In the genomic region with DNA sequence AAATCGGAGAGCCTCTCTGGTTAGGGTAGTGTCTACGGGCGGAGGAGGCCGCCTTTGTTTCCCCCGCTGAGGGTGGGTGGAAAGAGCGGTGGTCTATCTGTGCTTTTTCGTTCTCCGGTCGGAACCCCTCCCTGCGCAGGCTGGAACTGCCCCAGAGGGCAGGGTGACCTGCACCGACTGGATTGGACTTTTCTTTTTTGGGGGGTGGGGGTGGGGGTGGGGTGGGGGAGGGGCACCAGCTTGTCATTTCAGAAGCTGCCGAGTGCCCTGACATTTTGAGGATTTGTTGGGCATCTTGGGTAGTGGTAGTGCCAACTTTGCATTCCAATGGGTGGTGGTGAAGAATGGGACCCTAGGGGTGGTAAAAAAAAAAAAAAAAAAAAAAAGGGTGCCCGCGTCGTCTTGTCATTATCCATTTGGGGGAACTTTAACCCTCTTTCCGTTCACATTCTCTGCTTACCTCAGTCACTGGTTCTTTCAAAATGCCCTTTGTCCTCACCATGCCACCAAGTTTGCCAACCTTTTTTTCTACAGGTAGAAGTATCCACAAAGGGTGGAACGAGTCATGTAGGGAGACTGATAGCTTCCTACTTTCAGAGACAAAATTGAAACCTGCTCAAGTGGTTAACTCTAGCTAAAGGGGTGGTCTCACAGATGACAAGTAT, we compare ENCODE assay signal across 1 cellular context.
TF ChIP-seq lines count a peak whose summit lies in the region.

No MANE protein-coding gene starts in this region.

TF ChIP-seq in GM12878, 131 proteins besides CTCF, POLR2A, EP300 and RAD21:
- TF ChIP-seq MXI1 (IDR thresholded peaks at IDR 0.05; ENCODE audit: low read depth, low read length) (0 out of 2 replicates have a peak, but pooled peaks have one; percentile 47), MLLT1 (IDR thresholded peaks at IDR 0.05) (peak; percentile 60; the same call in 1 of the 2 replicates), BACH1 (IDR thresholded peaks at IDR 0.05; ENCODE audit: borderline replicate concordance) (no peak), RAD51 (IDR thresholded peaks at IDR 0.05) (no peak), FOXM1 (IDR thresholded peaks at IDR 0.05; ENCODE audit: low read depth, low read length) (no peak), NFYA (IDR thresholded peaks at IDR 0.05; ENCODE audit: borderline replicate concordance, low read depth, low read length) (no peak), ELK1 (IDR thresholded peaks at IDR 0.05; ENCODE audit: low read depth, low read length) (no peak), BCL11A (IDR thresholded peaks at IDR 0.05; ENCODE audit: low read depth, low read length) (no peak), CHD2 (IDR thresholded peaks at IDR 0.05; ENCODE audit: borderline replicate concordance, low read depth, low read length) (0 out of 2 replicates have a peak, but pooled peaks have one; percentile 8), HDGF (IDR thresholded peaks at IDR 0.05) (no peak), NFXL1 (IDR thresholded peaks at IDR 0.05; ENCODE audit: borderline replicate concordance) (no peak), POU2F2 (IDR thresholded peaks at IDR 0.05; ENCODE audit: borderline replicate concordance, low read depth, low read length) (no peak), DPF2 (IDR thresholded peaks at IDR 0.05) (no peak), ETV6 (conservative IDR thresholded peaks at IDR 0.05 in 1 of 2, IDR thresholded peaks at IDR 0.05 in 1 of 2; ENCODE audit: borderline replicate concordance in 1 of 2, low read depth in 1 of 2) (no peak), HDAC2 (IDR thresholded peaks at IDR 0.05) (no peak), FOXK2 (IDR thresholded peaks at IDR 0.05) (no peak), MYB (IDR thresholded peaks at IDR 0.05; ENCODE audit: borderline replicate concordance, low read depth, low read length) (no peak), HCFC1 (IDR thresholded peaks at IDR 0.05; ENCODE audit: low read length) (no peak), ZNF274 (IDR thresholded peaks at IDR 0.05; ENCODE audit: insufficient read depth, insufficient read length) (no peak), NR2C2 (IDR thresholded peaks at IDR 0.05; ENCODE audit: borderline replicate concordance, control insufficient read depth, insufficient read length, low read depth) (no peak), PAX8 (IDR thresholded peaks at IDR 0.05) (no peak), MTA3 (IDR thresholded peaks at IDR 0.05; ENCODE audit: borderline replicate concordance, low read length) (no peak), RUNX3 (IDR thresholded peaks at IDR 0.05; ENCODE audit: low read length) (peak; percentile 53), YY1 (IDR thresholded peaks at IDR 0.05; ENCODE audit: low read depth, low read length) (0 out of 2 replicates have a peak, but pooled peaks have one; percentile 25), PKNOX1 (IDR thresholded peaks at IDR 0.05) (peak; percentile 79), CBX5 (IDR thresholded peaks at IDR 0.05; ENCODE audit: low read depth) (no peak), NBN (IDR thresholded peaks at IDR 0.05) (peak; percentile 24; the same call in 1 of the 2 replicates), POLR2AphosphoS5 (IDR thresholded peaks at IDR 0.05; ENCODE audit: low read length) (peak; percentile 40; the same call in 1 of the 2 replicates), PML (IDR thresholded peaks at IDR 0.05; ENCODE audit: low read length) (no peak), WRNIP1 (IDR thresholded peaks at IDR 0.05; ENCODE audit: borderline replicate concordance, low read depth, low read length) (0 out of 2 replicates have a peak, but pooled peaks have one; percentile 44), TCF12 (IDR thresholded peaks at IDR 0.05; ENCODE audit: low read depth, low read length) (0 out of 2 replicates have a peak, but pooled peaks have one; percentile 4), ZNF384 (IDR thresholded peaks at IDR 0.05; ENCODE audit: borderline replicate concordance, low read depth, low read length) (peak; percentile 36; the same call in 1 of the 2 replicates)
- TF ChIP-seq, protein P1, sequence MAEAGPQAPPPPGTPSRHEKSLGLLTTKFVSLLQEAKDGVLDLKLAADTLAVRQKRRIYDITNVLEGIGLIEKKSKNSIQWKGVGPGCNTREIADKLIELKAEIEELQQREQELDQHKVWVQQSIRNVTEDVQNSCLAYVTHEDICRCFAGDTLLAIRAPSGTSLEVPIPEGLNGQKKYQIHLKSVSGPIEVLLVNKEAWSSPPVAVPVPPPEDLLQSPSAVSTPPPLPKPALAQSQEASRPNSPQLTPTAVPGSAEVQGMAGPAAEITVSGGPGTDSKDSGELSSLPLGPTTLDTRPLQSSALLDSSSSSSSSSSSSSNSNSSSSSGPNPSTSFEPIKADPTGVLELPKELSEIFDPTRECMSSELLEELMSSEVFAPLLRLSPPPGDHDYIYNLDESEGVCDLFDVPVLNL (IDR thresholded peaks at IDR 0.05; ENCODE audit: low read depth, low read length) = no peak
- TF ChIP-seq, protein P2, sequence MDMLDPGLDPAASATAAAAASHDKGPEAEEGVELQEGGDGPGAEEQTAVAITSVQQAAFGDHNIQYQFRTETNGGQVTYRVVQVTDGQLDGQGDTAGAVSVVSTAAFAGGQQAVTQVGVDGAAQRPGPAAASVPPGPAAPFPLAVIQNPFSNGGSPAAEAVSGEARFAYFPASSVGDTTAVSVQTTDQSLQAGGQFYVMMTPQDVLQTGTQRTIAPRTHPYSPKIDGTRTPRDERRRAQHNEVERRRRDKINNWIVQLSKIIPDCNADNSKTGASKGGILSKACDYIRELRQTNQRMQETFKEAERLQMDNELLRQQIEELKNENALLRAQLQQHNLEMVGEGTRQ (IDR thresholded peaks at IDR 0.05; ENCODE audit: borderline replicate concordance, low read depth, low read length) = no peak
- TF ChIP-seq, protein P3, sequence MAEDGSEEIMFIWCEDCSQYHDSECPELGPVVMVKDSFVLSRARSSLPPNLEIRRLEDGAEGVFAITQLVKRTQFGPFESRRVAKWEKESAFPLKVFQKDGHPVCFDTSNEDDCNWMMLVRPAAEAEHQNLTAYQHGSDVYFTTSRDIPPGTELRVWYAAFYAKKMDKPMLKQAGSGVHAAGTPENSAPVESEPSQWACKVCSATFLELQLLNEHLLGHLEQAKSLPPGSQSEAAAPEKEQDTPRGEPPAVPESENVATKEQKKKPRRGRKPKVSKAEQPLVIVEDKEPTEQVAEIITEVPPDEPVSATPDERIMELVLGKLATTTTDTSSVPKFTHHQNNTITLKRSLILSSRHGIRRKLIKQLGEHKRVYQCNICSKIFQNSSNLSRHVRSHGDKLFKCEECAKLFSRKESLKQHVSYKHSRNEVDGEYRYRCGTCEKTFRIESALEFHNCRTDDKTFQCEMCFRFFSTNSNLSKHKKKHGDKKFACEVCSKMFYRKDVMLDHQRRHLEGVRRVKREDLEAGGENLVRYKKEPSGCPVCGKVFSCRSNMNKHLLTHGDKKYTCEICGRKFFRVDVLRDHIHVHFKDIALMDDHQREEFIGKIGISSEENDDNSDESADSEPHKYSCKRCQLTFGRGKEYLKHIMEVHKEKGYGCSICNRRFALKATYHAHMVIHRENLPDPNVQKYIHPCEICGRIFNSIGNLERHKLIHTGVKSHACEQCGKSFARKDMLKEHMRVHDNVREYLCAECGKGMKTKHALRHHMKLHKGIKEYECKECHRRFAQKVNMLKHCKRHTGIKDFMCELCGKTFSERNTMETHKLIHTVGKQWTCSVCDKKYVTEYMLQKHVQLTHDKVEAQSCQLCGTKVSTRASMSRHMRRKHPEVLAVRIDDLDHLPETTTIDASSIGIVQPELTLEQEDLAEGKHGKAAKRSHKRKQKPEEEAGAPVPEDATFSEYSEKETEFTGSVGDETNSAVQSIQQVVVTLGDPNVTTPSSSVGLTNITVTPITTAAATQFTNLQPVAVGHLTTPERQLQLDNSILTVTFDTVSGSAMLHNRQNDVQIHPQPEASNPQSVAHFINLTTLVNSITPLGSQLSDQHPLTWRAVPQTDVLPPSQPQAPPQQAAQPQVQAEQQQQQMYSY (CRISPR knock-in tag; IDR thresholded peaks at IDR 0.05) = no peak
- TF ChIP-seq, protein P4, sequence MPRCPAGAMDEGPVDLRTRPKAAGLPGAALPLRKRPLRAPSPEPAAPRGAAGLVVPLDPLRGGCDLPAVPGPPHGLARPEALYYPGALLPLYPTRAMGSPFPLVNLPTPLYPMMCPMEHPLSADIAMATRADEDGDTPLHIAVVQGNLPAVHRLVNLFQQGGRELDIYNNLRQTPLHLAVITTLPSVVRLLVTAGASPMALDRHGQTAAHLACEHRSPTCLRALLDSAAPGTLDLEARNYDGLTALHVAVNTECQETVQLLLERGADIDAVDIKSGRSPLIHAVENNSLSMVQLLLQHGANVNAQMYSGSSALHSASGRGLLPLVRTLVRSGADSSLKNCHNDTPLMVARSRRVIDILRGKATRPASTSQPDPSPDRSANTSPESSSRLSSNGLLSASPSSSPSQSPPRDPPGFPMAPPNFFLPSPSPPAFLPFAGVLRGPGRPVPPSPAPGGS (IDR thresholded peaks at IDR 0.05; ENCODE audit: borderline replicate concordance, insufficient read depth, low read depth, low read length, poor library complexity, severe bottlenecking) = no peak
- TF ChIP-seq, protein P5, sequence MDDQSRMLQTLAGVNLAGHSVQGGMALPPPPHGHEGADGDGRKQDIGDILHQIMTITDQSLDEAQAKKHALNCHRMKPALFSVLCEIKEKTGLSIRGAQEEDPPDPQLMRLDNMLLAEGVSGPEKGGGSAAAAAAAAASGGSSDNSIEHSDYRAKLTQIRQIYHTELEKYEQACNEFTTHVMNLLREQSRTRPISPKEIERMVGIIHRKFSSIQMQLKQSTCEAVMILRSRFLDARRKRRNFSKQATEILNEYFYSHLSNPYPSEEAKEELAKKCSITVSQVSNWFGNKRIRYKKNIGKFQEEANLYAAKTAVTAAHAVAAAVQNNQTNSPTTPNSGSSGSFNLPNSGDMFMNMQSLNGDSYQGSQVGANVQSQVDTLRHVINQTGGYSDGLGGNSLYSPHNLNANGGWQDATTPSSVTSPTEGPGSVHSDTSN (IDR thresholded peaks at IDR 0.05; ENCODE audit: insufficient replicate concordance, low read depth, low read length) = peak; percentile 49
TF ChIP-seq in GM12878: peak in this region for 12.
